ENCODE assay signal across 8 cellular contexts in the genomic region with DNA sequence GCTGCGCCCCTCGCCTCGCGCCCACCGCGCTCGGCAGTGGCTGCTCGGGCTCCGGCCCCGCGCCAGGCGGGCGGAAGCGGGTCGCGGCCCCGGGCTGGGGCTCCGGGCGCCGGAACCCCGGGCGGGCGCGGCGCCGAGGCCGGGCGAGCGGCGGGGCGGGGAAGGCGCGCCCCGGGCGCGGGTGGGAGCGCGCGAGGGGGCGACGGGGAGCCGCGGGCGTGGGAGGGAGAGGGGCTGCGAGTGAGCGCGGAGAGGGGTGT. TPM values are rescaled to one million over a fixed set of nuclear protein-coding genes. Genes with fewer than 3 reads are reported as not detected.
A peak's percentile ranks its signal among the peaks of the same experiment; 100 is the strongest.
DNase-seq lines count a peak whose midpoint lies in the region; ATAC-seq, FAIRE-seq and TF ChIP-seq lines count a peak whose summit lies in the region.

No MANE protein-coding gene starts in this region.

- DNase-seq in HTR-8/SVneo (ENCODE audit: insufficient read length, low spot score) = no peak
- DNase-seq in neural progenitor cell (ENCODE audit: low spot score) = no peak
- DNase-seq in GF-D8 (lab: John Stamatoyannopoulos, UW) = no peak
- DNase-seq in posterior vena cava (ENCODE audit: low spot score) = no peak
- no peak for DNase-seq in epidermal melanocyte (ENCODE audit: insufficient read length, low spot score)

- FAIRE-seq in HTR-8/SVneo (lab: Jason Lieb, UNC) = peak; percentile 28

- no peak for ATAC-seq in GM21515 (IDR thresholded peaks at IDR 0.05; ENCODE audit: unreplicated experiment)

- peaks cover 86% of the 10 kb centered on the region for H3K79me2 ChIP-seq in neural progenitor cell (ENCODE audit: low read depth)

- peaks cover 31% of the 10 kb centered on the region for H3K36me3 Mint-ChIP-seq in dendritic cell treated with granulocyte-macrophage colony-stimulating factor and Interleukin-4, amounts not matched to agents 40 ng/mL and 50 ng/mL, for 4 days (ENCODE audit: low read depth)
- peaks cover 30% of the 10 kb centered on the region for H3K36me3 Mint-ChIP-seq in neural progenitor cell

- no peaks in the 10 kb centered on the region for H3K27me3 ChIP-seq in neural progenitor cell

- H3K4me2 ChIP-seq in neural progenitor cell = peak overlapping the region; percentile 95

- peaks cover 14% of the 10 kb centered on the region for H3K36me3 ChIP-seq in neural progenitor cell

- H3K27me3 Mint-ChIP-seq in dendritic cell treated with granulocyte-macrophage colony-stimulating factor and Interleukin-4, amounts not matched to agents 40 ng/mL and 50 ng/mL, for 4 days = peaks cover 14% of the 10 kb centered on the region
- peaks cover 3% of the 10 kb centered on the region for H3K27me3 Mint-ChIP-seq in neural progenitor cell (ENCODE audit: insufficient read depth, low read depth)

- H4K20me1 ChIP-seq in neural progenitor cell (ENCODE audit: low read depth) = peaks cover 37% of the 10 kb centered on the region

- H3K4me3 ChIP-seq in GM08714 (ENCODE audit: low read length) = peak overlapping the region; percentile 51; the same call in 1 of the 2 replicates
- peak overlapping the region; percentile 94 for H3K4me3 ChIP-seq in neural progenitor cell

- no peak for TF ChIP-seq CTCF in neural progenitor cell (IDR thresholded peaks at IDR 0.05)

- H3K9me3 ChIP-seq in neural progenitor cell (ENCODE audit: low read depth) = no peaks in the 10 kb centered on the region

- H3K9ac ChIP-seq in neural progenitor cell = no peak overlapping the region

- peaks cover 27% of the 10 kb centered on the region for H3K4me1 ChIP-seq in neural progenitor cell

- peak overlapping the region; percentile 94 for H3K4me3 Mint-ChIP-seq in dendritic cell treated with granulocyte-macrophage colony-stimulating factor and Interleukin-4, amounts not matched to agents 40 ng/mL and 50 ng/mL, for 4 days
- H3K4me3 Mint-ChIP-seq in neural progenitor cell = peak overlapping the region; percentile 86

- peak overlapping the region; percentile 79 for H3K27ac Mint-ChIP-seq in dendritic cell treated with granulocyte-macrophage colony-stimulating factor and Interleukin-4, amounts not matched to agents 40 ng/mL and 50 ng/mL, for 4 days
- peak overlapping the region; percentile 85 for H3K27ac Mint-ChIP-seq in neural progenitor cell

- no peak overlapping the region for H2AFZ ChIP-seq in neural progenitor cell (replicated peaks)

- intact Hi-C loops in dendritic cell treated with granulocyte-macrophage colony-stimulating factor and Interleukin-4, amounts not matched to agents 40 ng/mL and 50 ng/mL, for 4 days (cut with micrococcal nuclease) = loop anchor here (10.0 kb wide), 1 partner anchor 109 kb away; a partner anchor contains a TSS
- intact Hi-C loops in posterior vena cava (cut with DNase I) = no loop called here

- H3K4me1 Mint-ChIP-seq in dendritic cell treated with granulocyte-macrophage colony-stimulating factor and Interleukin-4, amounts not matched to agents 40 ng/mL and 50 ng/mL, for 4 days (ENCODE audit: low read depth) = peaks cover 22% of the 10 kb centered on the region
- H3K4me1 Mint-ChIP-seq in neural progenitor cell = peaks cover 32% of the 10 kb centered on the region

- peaks cover 13% of the 10 kb centered on the region for H3F3A ChIP-seq in neural progenitor cell (ENCODE audit: low read depth)

- H3K27ac ChIP-seq in neural progenitor cell = peak overlapping the region; percentile 97

- H3K9me3 Mint-ChIP-seq in dendritic cell treated with granulocyte-macrophage colony-stimulating factor and Interleukin-4, amounts not matched to agents 40 ng/mL and 50 ng/mL, for 4 days = no peaks in the 10 kb centered on the region
- H3K9me3 Mint-ChIP-seq in neural progenitor cell = peaks cover 9% of the 10 kb centered on the region

RNA-seq across cellular contexts. Expression of a gene that starts 0.5 kb away (rescaled TPM):
- total RNA-seq in neural progenitor cell (ENCODE audit: low replicate concordance) (147 and 152 TPM in 2 replicates), posterior vena cava (1 to 10 TPM; 4.1 to 4.2 TPM)

Comparison
In these comparisons a context has a peak if more than half of its experiments do, and no peak if none do; other contexts are left out.
1. RNA of a gene that starts 0.5 kb away (total RNA-seq): 147 to 152 TPM in neural progenitor cell; 4.1 to 4.2 TPM in posterior vena cava; every median in the first group is over 10 times any median in the second.